In the genomic region with DNA sequence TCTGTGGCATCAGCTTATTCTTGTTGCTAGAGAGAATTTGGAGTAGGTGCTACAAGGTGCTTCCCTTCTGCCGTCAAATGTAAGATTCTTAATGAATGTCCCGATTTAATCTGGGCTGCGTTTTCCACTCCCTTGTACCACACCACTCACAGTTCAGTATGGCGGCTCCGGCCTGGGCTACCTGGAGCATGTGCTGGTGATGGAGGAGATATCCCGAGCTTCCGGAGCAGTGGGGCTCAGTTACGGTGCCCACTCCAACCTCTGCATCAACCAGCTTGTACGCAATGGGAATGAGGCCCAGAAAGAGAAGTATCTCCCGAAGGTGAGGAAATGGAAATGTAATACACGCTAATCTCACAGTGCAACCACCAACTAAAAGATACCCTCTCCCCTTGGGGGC, we compare ENCODE assay signal across 15 cellular contexts. TPM values are rescaled to one million over a fixed set of nuclear protein-coding genes. Genes with fewer than 3 reads are reported as not detected.
DNase-seq lines count a peak whose midpoint lies in the region; ATAC-seq and TF ChIP-seq lines count a peak whose summit lies in the region.
"Had no signal": no experiment of that assay in that cellular context is flagged by ENCODE, and none has a peak within 500 bp of the region (broad histone marks: within the 10 kb centered on the region; RNA-seq: fewer than 3 reads in every experiment).

No MANE protein-coding gene starts in this region.

- no peak overlapping the region for H3K4me3 Mint-ChIP-seq in activated T-cell treated with anti-CD3 and anti-CD28 coated beads, Interleukin-2, amount 50 U/mL, for 72 hours
- H3K4me3 Mint-ChIP-seq in activated T-helper 17 cell treated with anti-CD3 and anti-CD28 coated beads, Interleukin-2, amount 50 U/mL, for 72 hours, result no peak overlapping the region
- H3K4me3 Mint-ChIP-seq in stimulated activated effector memory CD8-positive, alpha-beta T cell treated with anti-CD3 and anti-CD28 coated beads, Interleukin-12 subunit alpha, Interleukin-12 subunit beta, amount 100 ng/mL, for 72 hours, result no peak overlapping the region
- H3K4me3 Mint-ChIP-seq: B cell; CD4-positive, alpha-beta T cell; GM23338 had no signal

- peaks cover 35% of the 10 kb centered on the region for H3K4me1 Mint-ChIP-seq in activated T-cell treated with anti-CD3 and anti-CD28 coated beads, Interleukin-2, amount 50 U/mL, for 72 hours (ENCODE audit: low read depth)
- peaks cover 12% of the 10 kb centered on the region for H3K4me1 Mint-ChIP-seq in activated T-helper 17 cell treated with anti-CD3 and anti-CD28 coated beads, Interleukin-2, amount 50 U/mL, for 72 hours
- peaks cover 32% of the 10 kb centered on the region for H3K4me1 Mint-ChIP-seq in stimulated activated effector memory CD8-positive, alpha-beta T cell treated with anti-CD3 and anti-CD28 coated beads, Interleukin-12 subunit alpha, Interleukin-12 subunit beta, amount 100 ng/mL, for 72 hours

- H3K9me3 ChIP-seq in neutrophil, result no peaks in the 10 kb centered on the region

- peak overlapping the region; percentile 35 for H3K27ac ChIP-seq in neutrophil

- H3K27me3 ChIP-seq in neutrophil, result no peaks in the 10 kb centered on the region

- no peaks in the 10 kb centered on the region for H3K27me3 Mint-ChIP-seq in activated T-cell treated with anti-CD3 and anti-CD28 coated beads, Interleukin-2, amount 50 U/mL, for 72 hours (ENCODE audit: low read depth)
- H3K27me3 Mint-ChIP-seq in activated T-helper 17 cell treated with anti-CD3 and anti-CD28 coated beads, Interleukin-2, amount 50 U/mL, for 72 hours, result no peaks in the 10 kb centered on the region
- H3K27me3 Mint-ChIP-seq: B cell; CD4-positive, alpha-beta T cell had no signal

- no peak overlapping the region for H3K4me3 ChIP-seq in neutrophil (ENCODE audit: low read depth in 1 of 2, low read length in 1 of 2)
- H3K4me3 ChIP-seq: GM23338 had no signal

- TF ChIP-seq CTCF in neutrophil (IDR thresholded peaks at IDR 0.05), result no peak

- peak overlapping the region; percentile 75 for H3K27ac Mint-ChIP-seq in activated T-cell treated with anti-CD3 and anti-CD28 coated beads, Interleukin-2, amount 50 U/mL, for 72 hours
- peak overlapping the region; percentile 31 for H3K27ac Mint-ChIP-seq in activated T-helper 17 cell treated with anti-CD3 and anti-CD28 coated beads, Interleukin-2, amount 50 U/mL, for 72 hours
- peak overlapping the region; percentile 54 for H3K27ac Mint-ChIP-seq in stimulated activated effector memory CD8-positive, alpha-beta T cell treated with anti-CD3 and anti-CD28 coated beads, Interleukin-12 subunit alpha, Interleukin-12 subunit beta, amount 100 ng/mL, for 72 hours
- H3K27ac Mint-ChIP-seq: B cell; CD4-positive, alpha-beta T cell; GM23338 had no signal

- ATAC-seq in activated T-cell treated with anti-CD3 and anti-CD28 coated beads, Interleukin-2, amount 50 U/mL, for 72 hours (replicated peaks in 1 of 2), result no peak
- no peak for ATAC-seq in activated T-helper 17 cell treated with anti-CD3 and anti-CD28 coated beads, Interleukin-2, amount 50 U/mL, for 72 hours (replicated peaks)
- no peak for ATAC-seq in stimulated activated effector memory CD8-positive, alpha-beta T cell treated with anti-CD3 and anti-CD28 coated beads, Interleukin-12 subunit alpha, Interleukin-12 subunit beta, amount 100 ng/mL, for 72 hours
- ATAC-seq: GM23338 had no signal

- H3K36me3 Mint-ChIP-seq in activated T-cell treated with anti-CD3 and anti-CD28 coated beads, Interleukin-2, amount 50 U/mL, for 72 hours (ENCODE audit: insufficient read depth in 2 of 2), result peaks cover 10 to 24% of the 10 kb centered on the region in 2 donors
- peaks cover 82% of the 10 kb centered on the region for H3K36me3 Mint-ChIP-seq in activated T-helper 17 cell treated with anti-CD3 and anti-CD28 coated beads, Interleukin-2, amount 50 U/mL, for 72 hours (ENCODE audit: low read depth)
- H3K36me3 Mint-ChIP-seq in stimulated activated effector memory CD8-positive, alpha-beta T cell treated with anti-CD3 and anti-CD28 coated beads, Interleukin-12 subunit alpha, Interleukin-12 subunit beta, amount 100 ng/mL, for 72 hours, result peaks cover 84% of the 10 kb centered on the region

- peaks cover 40 to 51% of the 10 kb centered on the region in 2 experiments for H3K4me1 ChIP-seq in neutrophil (ENCODE audit: control insufficient read depth in 1 of 2, insufficient read depth in 1 of 2, low read depth in 1 of 2, low read length in 1 of 2)

- H3K36me3 ChIP-seq in neutrophil, result peaks cover 32% of the 10 kb centered on the region

- no peaks in the 10 kb centered on the region for H3K9me3 Mint-ChIP-seq in activated T-cell treated with anti-CD3 and anti-CD28 coated beads, Interleukin-2, amount 50 U/mL, for 72 hours
- H3K9me3 Mint-ChIP-seq in activated T-helper 17 cell treated with anti-CD3 and anti-CD28 coated beads, Interleukin-2, amount 50 U/mL, for 72 hours, result no peaks in the 10 kb centered on the region
- H3K9me3 Mint-ChIP-seq in stimulated activated effector memory CD8-positive, alpha-beta T cell treated with anti-CD3 and anti-CD28 coated beads, Interleukin-12 subunit alpha, Interleukin-12 subunit beta, amount 100 ng/mL, for 72 hours, result no peaks in the 10 kb centered on the region
- H3K9me3 Mint-ChIP-seq: CD4-positive, alpha-beta T cell; GM23338 had no signal

- DNase-seq in activated T-cell treated with anti-CD3 and anti-CD28 coated beads, Interleukin-2, amount 50 U/mL, for 72 hours, result no peak
- no peak for DNase-seq in activated T-cell treated with anti-CD3 and anti-CD28 coated beads, Interleukin-2, amount 50 U/mL, for 48 hours
- no peak for DNase-seq in stimulated activated effector memory CD8-positive, alpha-beta T cell treated with anti-CD3 and anti-CD28 coated beads, Interleukin-12 subunit alpha, Interleukin-12 subunit beta, amount 100 ng/mL, for 72 hours (ENCODE audit: low spot score in 2 of 2)
- no peak for DNase-seq in activated CD8-positive, alpha-beta memory T cell treated with anti-CD3 and anti-CD28 coated beads, Interleukin-2, amount 50 U/mL, for 48 hours
- DNase-seq in COR-L47 (lab: John Stamatoyannopoulos, UW), result no peak
- DNase-seq: C1 segment of cervical spinal cord; CD4-positive, alpha-beta T cell; DMS153; DMS79 treated with DMSO at 0.1 percent for 48 hours; EL; H7 had no signal

RNA-seq across cellular contexts. Expression of gene IVD, which starts 4.9 kb away (rescaled TPM):
- 10 to 100 TPM; 61.2 to 75.5 TPM for total RNA-seq in activated T-cell treated with anti-CD3 and anti-CD28 coated beads, Interleukin-2, amount 50 U/mL, for 72 hours
- total RNA-seq in activated T-helper 17 cell treated with anti-CD3 and anti-CD28 coated beads, Interleukin-2, amount 50 U/mL, for 72 hours, result 10 to 100 TPM; 48.8 to 57.9 TPM

RNA-seq across cellular contexts. Expression of gene KNSTRN, which starts 28.0 kb away (rescaled TPM):
- total RNA-seq in activated T-cell treated with anti-CD3 and anti-CD28 coated beads, Interleukin-2, amount 50 U/mL, for 72 hours, result 10 to 100 TPM; 47.3 to 61.5 TPM
- 10 to 100 TPM; 48.5 to 65.9 TPM for total RNA-seq in activated T-helper 17 cell treated with anti-CD3 and anti-CD28 coated beads, Interleukin-2, amount 50 U/mL, for 72 hours

RNA-seq across cellular contexts. Expression of gene BAHD1, which starts 30.3 kb away (rescaled TPM):
- 10 to 100 TPM; 20.8 to 21.9 TPM for total RNA-seq in activated T-cell treated with anti-CD3 and anti-CD28 coated beads, Interleukin-2, amount 50 U/mL, for 72 hours
- 10 to 100 TPM; 16.6 to 20.3 TPM for total RNA-seq in activated T-helper 17 cell treated with anti-CD3 and anti-CD28 coated beads, Interleukin-2, amount 50 U/mL, for 72 hours

RNA-seq across cellular contexts. Expression of gene DISP2, which starts 52.5 kb away (rescaled TPM):
- under 1 TPM; 0.19 to 0.34 TPM for total RNA-seq in activated T-cell treated with anti-CD3 and anti-CD28 coated beads, Interleukin-2, amount 50 U/mL, for 72 hours
- total RNA-seq in activated T-helper 17 cell treated with anti-CD3 and anti-CD28 coated beads, Interleukin-2, amount 50 U/mL, for 72 hours, result 1 to 10 TPM in 1 of 2 donors, under 1 TPM in 1; 0.11 to 1.6 TPM

RNA-seq across cellular contexts. Expression of gene PHGR1, which starts 59.6 kb away (rescaled TPM):
- not detected for total RNA-seq in activated T-cell treated with anti-CD3 and anti-CD28 coated beads, Interleukin-2, amount 50 U/mL, for 72 hours
- not detected for total RNA-seq in activated T-helper 17 cell treated with anti-CD3 and anti-CD28 coated beads, Interleukin-2, amount 50 U/mL, for 72 hours
- total RNA-seq: B cell; CD4-positive, alpha-beta T cell; GM23338; H7 had no signal
